ENCODE assay signal across 16 cellular contexts in the genomic region with DNA sequence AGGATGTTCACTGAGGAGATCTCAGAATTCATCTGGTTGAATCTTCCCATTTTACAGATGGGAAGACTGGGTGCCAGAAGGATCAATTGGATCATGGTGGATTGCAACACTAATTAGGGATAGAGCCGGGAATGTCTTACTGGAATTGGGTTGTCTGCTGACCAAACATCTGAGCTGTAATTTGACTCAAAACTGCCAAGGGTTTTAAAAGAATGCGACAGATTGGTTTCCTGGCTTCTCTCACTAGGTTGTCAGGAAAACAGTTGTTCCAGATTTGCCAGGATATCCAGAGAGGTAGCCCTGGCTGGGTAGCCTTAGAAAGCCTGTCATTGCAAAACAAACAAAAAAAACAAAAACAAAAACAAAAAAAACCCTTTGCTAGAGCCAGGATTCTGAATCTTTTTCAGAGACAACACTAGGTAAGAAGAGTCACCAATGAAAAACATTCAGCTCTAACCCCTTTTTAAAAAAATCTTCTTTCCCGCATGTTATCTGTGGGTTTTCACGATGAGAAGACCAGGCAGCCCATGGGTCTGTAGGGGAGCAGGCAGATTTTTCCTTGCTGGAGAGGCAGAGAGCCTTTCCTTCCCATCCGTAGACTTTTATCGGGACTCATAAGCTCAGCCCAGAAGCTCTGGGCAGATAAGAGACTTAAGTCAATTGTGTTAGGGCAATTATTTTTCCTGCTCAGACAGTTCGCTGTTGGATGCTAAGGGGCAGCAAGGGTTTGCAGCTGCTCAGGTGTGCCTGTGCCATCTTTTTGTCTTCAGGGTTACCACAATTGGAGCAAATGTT.
DNase-seq lines count a peak whose midpoint lies in the region; ATAC-seq and TF ChIP-seq lines count a peak whose summit lies in the region.
"Had no signal": no experiment of that assay in that cellular context is flagged by ENCODE, and none has a peak within 500 bp of the region (broad histone marks: within the 10 kb centered on the region; RNA-seq: fewer than 3 reads in every experiment).

No MANE protein-coding gene starts in this region.

- no peak for ATAC-seq in T-cell (replicated peaks in 1 of 4)

- H3K9me3 ChIP-seq in thyroid gland (no peaks in the 10 kb centered on the region), MG63 (no peaks in the 10 kb centered on the region)

- peak; percentile 3 for DNase-seq in NCI-H1694 treated with DMSO at 0.1 percent for 48 hours (lab: John Stamatoyannopoulos, UW)
- no peak for DNase-seq in NCI-H1694 (lab: John Stamatoyannopoulos, UW)
- DNase-seq in NCI-H146 (lab: John Stamatoyannopoulos, UW), result peak; percentile 69
- DNase-seq in cerebellum (ENCODE audit: low spot score), result peak; percentile 38
- no peak for DNase-seq in nephron progenitor cell
- no peak for DNase-seq in T-cell
- no peak for DNase-seq in thyroid gland
- DNase-seq in MG63, result no peak
- DNase-seq: CD4-positive, CD25-positive, alpha-beta regulatory T cell; DMS79 treated with DMSO at 0.1 percent for 48 hours; EL; GDM1; GOT3; H9 had no signal

- peaks cover 17% of the 10 kb centered on the region for H3K4me1 Mint-ChIP-seq in nephron progenitor cell
- peaks cover 0 to 6% (median 2%) of the 10 kb centered on the region in 3 donors for H3K4me1 Mint-ChIP-seq in T-cell

- POLR2A ChIA-PET in T-cell (lab: Charles Lee), result no interaction called here

- H3K36me3 Mint-ChIP-seq in nephron progenitor cell (ENCODE audit: low read depth) (peaks cover 4% of the 10 kb centered on the region), T-cell (no peaks in the 10 kb centered on the region)
- H3K36me3 Mint-ChIP-seq: CD4-positive, CD25-positive, alpha-beta regulatory T cell had no signal

- H3K4me3 ChIP-seq in thyroid gland (replicated peaks in 1 of 3), result no peak overlapping the region
- no peak overlapping the region for H3K4me3 ChIP-seq in MG63
- H3K4me3 ChIP-seq: BLaER1 treated with 17β-estradiol and CSF1 and Interleukin-3, amounts not matched to agents 10 nM and 100 nM had no signal

- 73 to 80% methylated on average over 7 of the region's 7 CpGs for WGBS in thyroid gland, 2 donors

- TF ChIP-seq CTCF in nephron progenitor cell (IDR thresholded peaks at IDR 0.05) (no peak), thyroid gland (IDR thresholded peaks at IDR 0.05) (no peak)

- H3K4me1 ChIP-seq in thyroid gland, result no peaks in the 10 kb centered on the region

- H3K36me3 ChIP-seq in thyroid gland (no peaks in the 10 kb centered on the region), MG63 (no peaks in the 10 kb centered on the region)
- H3K36me3 ChIP-seq: BLaER1 treated with 17β-estradiol and CSF1 and Interleukin-3, amounts not matched to agents 10 nM and 100 nM had no signal

- H3K27me3 Mint-ChIP-seq in nephron progenitor cell (ENCODE audit: low read depth, poor library complexity) (peaks cover 7% of the 10 kb centered on the region), T-cell (peaks cover 20 to 33% of the 10 kb centered on the region in 2 donors)

- H3K27ac Mint-ChIP-seq in nephron progenitor cell (peak overlapping the region; percentile 60), T-cell (no peak overlapping the region)
- H3K27ac Mint-ChIP-seq: CD4-positive, CD25-positive, alpha-beta regulatory T cell; H9 had no signal

- H3K27me3 ChIP-seq in thyroid gland, result no peaks in the 10 kb centered on the region
- no peaks in the 10 kb centered on the region for H3K27me3 ChIP-seq in MG63

- H3K9me3 Mint-ChIP-seq in nephron progenitor cell (peaks cover 32% of the 10 kb centered on the region), T-cell (peaks cover 0 to 15% (median 2%) of the 10 kb centered on the region in 3 donors)

- H3K27ac ChIP-seq in thyroid gland, result no peak overlapping the region
- H3K27ac ChIP-seq: 22Rv1; BLaER1 treated with 17β-estradiol and CSF1 and Interleukin-3, amounts not matched to agents 10 nM and 100 nM had no signal

- no peak overlapping the region for H3K4me3 Mint-ChIP-seq in nephron progenitor cell
- no peak overlapping the region for H3K4me3 Mint-ChIP-seq in T-cell
- H3K4me3 Mint-ChIP-seq: CD4-positive, CD25-positive, alpha-beta regulatory T cell; H9 had no signal

- no peak for TF ChIP-seq POLR2A in thyroid gland (IDR thresholded peaks at IDR 0.05)

- intact Hi-C loops in thyroid gland (cut with DNase I), result no loop called here

- CTCF ChIA-PET in T-cell (lab: Charles Lee), result no interaction called here

Comparison
In these comparisons a context has a peak if more than half of its experiments do, and no peak if none do; other contexts are left out.
1. DNase-seq: peak in NCI-H1694 treated with DMSO at 0.1 percent for 48 hours (single experiment), NCI-H146 (single experiment) and cerebellum (single experiment); none in NCI-H1694 (single experiment), nephron progenitor cell (single experiment), T-cell (0 of 34), thyroid gland (0 of 2) and MG63 (single experiment).